Comparison of ENCODE assay signal across 18 cellular contexts in the genomic region with DNA sequence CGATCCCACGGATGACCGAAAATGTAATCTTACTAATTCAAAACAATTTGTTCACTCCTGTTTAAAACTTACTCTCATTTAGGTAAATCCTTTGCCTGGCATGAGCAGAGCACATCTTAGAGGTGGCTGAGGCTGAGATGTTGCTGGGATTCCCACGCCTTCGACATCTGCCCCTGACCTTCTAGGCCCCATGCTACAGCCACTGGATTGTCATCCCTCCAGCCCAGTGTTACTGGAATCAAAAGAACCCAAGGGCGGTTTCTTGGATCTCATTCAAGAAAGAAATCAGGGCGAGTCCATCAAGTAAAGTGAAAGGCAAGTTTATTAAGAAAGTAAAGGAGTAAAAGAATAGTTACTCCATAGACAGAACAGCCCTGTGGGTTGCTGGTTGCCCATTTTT.
DNase-seq lines count a peak whose midpoint lies in the region; ATAC-seq and TF ChIP-seq lines count a peak whose summit lies in the region.
"Had no signal": no experiment of that assay in that cellular context is flagged by ENCODE, and none has a peak within 500 bp of the region (broad histone marks: within the 10 kb centered on the region; RNA-seq: fewer than 3 reads in every experiment).

No MANE protein-coding gene starts in this region.

- TF ChIP-seq CTCF in left ventricle myocardium inferior (IDR thresholded peaks at IDR 0.05; ENCODE audit: borderline replicate concordance) = no peak
- TF ChIP-seq CTCF in VCaP (conservative IDR thresholded peaks at IDR 0.05) = no peak

- ATAC-seq in Right ventricle myocardium superior (ENCODE audit: poor library complexity) (peak; percentile 58), right cardiac atrium (no peak), HG02885 (IDR thresholded peaks at IDR 0.05; ENCODE audit: poor library complexity, unreplicated experiment) (no peak)
- ATAC-seq: CD8-positive, alpha-beta T cell had no signal

- no peaks in the 10 kb centered on the region for H3K36me3 ChIP-seq in left ventricle myocardium inferior
- H3K36me3 ChIP-seq: BE2C, BLaER1 had no signal

- H3K4me1 ChIP-seq in right cardiac atrium (ENCODE audit: control insufficient read depth, insufficient read depth, low read length) (no peaks in the 10 kb centered on the region), left ventricle myocardium inferior (no peaks in the 10 kb centered on the region)
- H3K4me1 ChIP-seq: BE2C, BLaER1 had no signal

- WGBS in right cardiac atrium = 53% methylated on average over 7 of the region's 7 CpGs

- DNase-seq in Right ventricle myocardium superior = no peak
- no peak for DNase-seq in right cardiac atrium
- no peak for DNase-seq in left ventricle myocardium inferior
- DNase-seq in cardiac septum (ENCODE audit: low spot score) = no peak
- DNase-seq in kidney tubule cell (ENCODE audit: low spot score) = no peak
- DNase-seq: 8988T; ACHN; BE2C; C1 segment of cervical spinal cord; Caco-2; Calu3; CD4-positive, alpha-beta T cell; CD8-positive, alpha-beta T cell; DMS79 treated with DMSO at 0.1 percent for 48 hours; GF-D8 had no signal

- H3K9me3 ChIP-seq in right cardiac atrium (ENCODE audit: control insufficient read depth, low read length) (no peaks in the 10 kb centered on the region), left ventricle myocardium inferior (replicated peaks) (peaks cover 8% of the 10 kb centered on the region)
- H3K9me3 ChIP-seq: BE2C, BLaER1, Caco-2 had no signal

- H3K27me3 ChIP-seq in right cardiac atrium (ENCODE audit: control insufficient read depth, insufficient read depth) (no peaks in the 10 kb centered on the region), left ventricle myocardium inferior (ENCODE audit: low read depth) (peaks cover 3% of the 10 kb centered on the region)
- H3K27me3 ChIP-seq: BE2C, BLaER1 had no signal

- no peak overlapping the region for H3K27ac ChIP-seq in right cardiac atrium (ENCODE audit: low read length)
- peak overlapping the region; percentile 55 for H3K27ac ChIP-seq in left ventricle myocardium inferior (replicated peaks)
- H3K27ac ChIP-seq in VCaP = peak overlapping the region; percentile 80
- H3K27ac ChIP-seq: BLaER1 had no signal

- intact Hi-C loops in Right ventricle myocardium superior (cut with DNase I) (no loop called here), right cardiac atrium (cut with DNase I) (no loop called here), left ventricle myocardium inferior (cut with micrococcal nuclease) (no loop called here), cardiac septum (cut with DNase I) (no loop called here)

- no peak overlapping the region for H3K4me3 ChIP-seq in right cardiac atrium (ENCODE audit: low read length)
- no peak overlapping the region for H3K4me3 ChIP-seq in left ventricle myocardium inferior
- H3K4me3 ChIP-seq: BLaER1 had no signal
